ENCODE assay signal across 10 cellular contexts in the genomic region with DNA sequence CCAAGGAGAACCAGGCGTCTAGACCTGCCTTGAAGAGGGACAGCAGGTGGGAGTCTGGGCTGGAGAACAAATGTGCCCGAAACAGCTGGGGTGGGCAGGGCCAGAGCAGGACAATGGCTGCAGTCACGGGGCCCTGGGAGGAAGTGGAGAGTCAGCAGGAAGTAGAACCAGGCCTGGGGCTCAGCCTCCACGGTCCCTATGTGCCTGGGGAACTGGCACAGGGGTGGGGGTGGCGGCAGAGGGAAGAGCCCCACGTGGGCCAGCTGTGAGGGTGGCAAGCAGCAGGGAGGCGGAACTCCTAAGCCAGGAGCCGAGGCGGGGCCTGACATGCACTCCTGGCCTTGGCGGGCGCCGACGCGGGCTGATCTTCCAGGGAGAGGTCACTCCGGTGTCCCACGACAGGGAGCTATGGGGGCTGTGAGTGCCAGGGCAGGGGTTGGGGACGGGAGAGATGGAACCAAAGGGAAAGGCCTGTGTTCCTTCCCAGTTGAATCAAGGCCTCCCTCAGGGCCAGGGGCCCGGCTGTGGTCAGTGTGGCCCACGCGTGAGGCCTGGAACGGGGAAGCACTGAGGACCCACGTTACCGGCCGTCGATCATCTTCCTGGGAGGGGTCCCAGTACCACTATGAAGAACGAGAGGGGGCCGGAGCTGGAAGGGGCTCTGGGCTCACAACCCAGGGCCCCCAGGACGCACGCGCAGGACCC. TPM values are rescaled to one million over a fixed set of nuclear protein-coding genes. Genes with fewer than 3 reads are reported as not detected.
DNase-seq lines count a peak whose midpoint lies in the region; ATAC-seq and TF ChIP-seq lines count a peak whose summit lies in the region.
"Had no signal": no experiment of that assay in that cellular context is flagged by ENCODE, and none has a peak within 500 bp of the region (broad histone marks: within the 10 kb centered on the region; RNA-seq: fewer than 3 reads in every experiment).

No MANE protein-coding gene starts in this region.

- H3K23ac ChIP-seq in trophoblast cell (ENCODE audit: low read length), result no peak overlapping the region

- no peak overlapping the region for H3K9ac ChIP-seq in trophoblast cell (ENCODE audit: low read length)

- H3K4me3 ChIP-seq in adrenal gland (no peak overlapping the region), trophoblast cell (ENCODE audit: low read depth, low read length) (no peak overlapping the region)
- H3K4me3 ChIP-seq: K562 had no signal

- no peak overlapping the region for H2AFZ ChIP-seq in trophoblast cell (ENCODE audit: insufficient read depth, low read length, poor library complexity)

- H3K36me3 ChIP-seq in adrenal gland (replicated peaks in 1 of 2) (no peaks in the 10 kb centered on the region), trophoblast cell (ENCODE audit: control insufficient read depth in 1 of 2, insufficient read depth in 2 of 2, low read length in 2 of 2) (peaks cover 8 to 9% of the 10 kb centered on the region in 2 experiments)

- intact Hi-C loops in adrenal gland (cut with DNase I), result no loop called here
- intact Hi-C loops in left ventricle myocardium superior (cut with micrococcal nuclease), result loop anchor here (10.0 kb wide), 1 partner anchor 245 kb away; no protein-coding TSS in a partner anchor

- no peak overlapping the region for H3K4me2 ChIP-seq in trophoblast cell (ENCODE audit: low read length)

- H2BK120ac ChIP-seq in trophoblast cell (ENCODE audit: insufficient read depth, low read length, poor library complexity), result no peak overlapping the region

- H2AK5ac ChIP-seq in trophoblast cell (ENCODE audit: low read length), result no peak overlapping the region

- TF ChIP-seq CTCF in adrenal gland (IDR thresholded peaks at IDR 0.05), result no peak

- no peak overlapping the region for H4K8ac ChIP-seq in trophoblast cell (ENCODE audit: low read depth, low read length)

- H3K9me3 ChIP-seq in adrenal gland (replicated peaks in 1 of 3) (no peaks in the 10 kb centered on the region), trophoblast cell (ENCODE audit: insufficient read depth, low read depth, low read length) (peaks cover 5% of the 10 kb centered on the region)

- DNase-seq in CMK (ENCODE audit: low read depth) (peak; percentile 30), adrenal gland (peak; percentile 78 to 90 (median 85)), left ventricle myocardium superior (peak; percentile 87), trophoblast cell (peak; percentile 14 to 26), RPMI8226 (no peak), HEK293T (ENCODE audit: extremely low spot score) (no peak)
- DNase-seq: effector CD8-positive, alpha-beta T cell had no signal

- no peak overlapping the region for H2BK12ac ChIP-seq in trophoblast cell (ENCODE audit: low read length)

- H4K91ac ChIP-seq in trophoblast cell (ENCODE audit: low read depth, low read length), result no peak overlapping the region

- no peak overlapping the region for H3K4ac ChIP-seq in trophoblast cell (ENCODE audit: low read depth, low read length)

- CTCF ChIA-PET in HEK293T (lab: Yijun Ruan, JAX), result interaction anchor here (1.0 kb wide), 1 partner anchor 16 kb away, joined by 3 read pairs; no protein-coding TSS in a partner anchor

- H3K18ac ChIP-seq in trophoblast cell (ENCODE audit: low read length), result no peak overlapping the region

- no peak overlapping the region for H2BK5ac ChIP-seq in trophoblast cell (ENCODE audit: low read depth, low read length, poor library complexity)

- no peaks in the 10 kb centered on the region for H3K79me1 ChIP-seq in trophoblast cell (ENCODE audit: low read length)

- H4K12ac ChIP-seq in trophoblast cell (ENCODE audit: low read depth, low read length), result no peak overlapping the region

- no peaks in the 10 kb centered on the region for H3K79me2 ChIP-seq in trophoblast cell (ENCODE audit: control insufficient read depth, insufficient read depth, low read length, poor library complexity)

- ATAC-seq in left ventricle myocardium superior (peak; percentile 73), HG03097 (IDR thresholded peaks at IDR 0.05; ENCODE audit: low FRiP score, unreplicated experiment) (no peak), GM19328 (IDR thresholded peaks at IDR 0.05; ENCODE audit: unreplicated experiment) (no peak)
- ATAC-seq: K562 had no signal

- H3K14ac ChIP-seq in trophoblast cell (ENCODE audit: low read length), result no peak overlapping the region

- TF ChIP-seq POLR2A in adrenal gland (IDR thresholded peaks at IDR 0.05), result no peak

- no peaks in the 10 kb centered on the region for H3K27me3 ChIP-seq in adrenal gland
- H3K27me3 ChIP-seq in trophoblast cell (ENCODE audit: insufficient read depth, low read length), result no peaks in the 10 kb centered on the region

- H3K4me1 ChIP-seq in adrenal gland (replicated peaks in 1 of 2), result peaks cover 14 to 18% of the 10 kb centered on the region in 2 donors
- no peaks in the 10 kb centered on the region for H3K4me1 ChIP-seq in trophoblast cell (ENCODE audit: control insufficient read depth in 1 of 2, insufficient read depth in 2 of 2, low read length in 2 of 2)

- POLR2A ChIA-PET in HEK293T (lab: Yijun Ruan, JAX), result interaction anchor here (0.7 kb wide), 1 partner anchor 42 kb away, joined by 3 read pairs; no protein-coding TSS in a partner anchor

- peak overlapping the region; percentile 60 to 86 (median 73) for H3K27ac ChIP-seq in adrenal gland
- H3K27ac ChIP-seq in trophoblast cell (ENCODE audit: low read depth, low read length), result no peak overlapping the region

- WGBS in adrenal gland, 4 donors, result 32 to 49% (median 39%) methylated on average over 16 to 30 of the region's 30 CpGs
- no CpG with 5 or more reads among the region's 30 CpGs for WGBS in trophoblast cell (ENCODE audit: extremely low coverage, insufficient coverage, insufficient read length)

TF ChIP-seq in HEK293T, 16 proteins besides CTCF, POLR2A, EP300 and RAD21:
- TF ChIP-seq FOXM1 (IDR thresholded peaks at IDR 0.05; ENCODE audit: borderline replicate concordance) (no peak), LEF1 (IDR thresholded peaks at IDR 0.05; ENCODE audit: borderline replicate concordance) (no peak), FOXK2 (IDR thresholded peaks at IDR 0.05) (no peak), ZNF384 (IDR thresholded peaks at IDR 0.05) (no peak), ELF4 (IDR thresholded peaks at IDR 0.05) (no peak), HDGF (IDR thresholded peaks at IDR 0.05; ENCODE audit: borderline replicate concordance) (no peak), TARDBP (IDR thresholded peaks at IDR 0.05) (no peak), L3MBTL2 (conservative IDR thresholded peaks at IDR 0.05) (no peak), FOXA1 (IDR thresholded peaks at IDR 0.05) (no peak), NFRKB (IDR thresholded peaks at IDR 0.05) (no peak)
- TF ChIP-seq, protein P1, sequence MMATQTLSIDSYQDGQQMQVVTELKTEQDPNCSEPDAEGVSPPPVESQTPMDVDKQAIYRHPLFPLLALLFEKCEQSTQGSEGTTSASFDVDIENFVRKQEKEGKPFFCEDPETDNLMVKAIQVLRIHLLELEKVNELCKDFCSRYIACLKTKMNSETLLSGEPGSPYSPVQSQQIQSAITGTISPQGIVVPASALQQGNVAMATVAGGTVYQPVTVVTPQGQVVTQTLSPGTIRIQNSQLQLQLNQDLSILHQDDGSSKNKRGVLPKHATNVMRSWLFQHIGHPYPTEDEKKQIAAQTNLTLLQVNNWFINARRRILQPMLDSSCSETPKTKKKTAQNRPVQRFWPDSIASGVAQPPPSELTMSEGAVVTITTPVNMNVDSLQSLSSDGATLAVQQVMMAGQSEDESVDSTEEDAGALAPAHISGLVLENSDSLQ (IDR thresholded peaks at IDR 0.05), result no peak

RNA-seq across cellular contexts. Expression of a gene that starts 42.7 kb away (rescaled TPM):
- 10 to 100 TPM; 13.7 to 49.0 (median 15.2) TPM for total RNA-seq in adrenal gland
- polyA plus RNA-seq in adrenal gland, result 10 to 100 TPM in 1 of 3 donors, 1 to 10 TPM in 2; 7.8 to 17.8 (median 8.4) TPM
- total RNA-seq in left ventricle myocardium superior, result 15.8 TPM
- polyA plus RNA-seq in trophoblast cell (2013), result 10.6 and 10.9 TPM in 2 replicates

Comparison
In these comparisons a context has a peak if more than half of its experiments do, and no peak if none do; other contexts are left out.
1. DNase-seq: peak in CMK (single experiment), adrenal gland (7 of 7), left ventricle myocardium superior (single experiment) and trophoblast cell (2 of 2); none in RPMI8226 (single experiment) and HEK293T (single experiment).